Comparison of ENCODE assay signal across 8 cellular contexts in the genomic region with DNA sequence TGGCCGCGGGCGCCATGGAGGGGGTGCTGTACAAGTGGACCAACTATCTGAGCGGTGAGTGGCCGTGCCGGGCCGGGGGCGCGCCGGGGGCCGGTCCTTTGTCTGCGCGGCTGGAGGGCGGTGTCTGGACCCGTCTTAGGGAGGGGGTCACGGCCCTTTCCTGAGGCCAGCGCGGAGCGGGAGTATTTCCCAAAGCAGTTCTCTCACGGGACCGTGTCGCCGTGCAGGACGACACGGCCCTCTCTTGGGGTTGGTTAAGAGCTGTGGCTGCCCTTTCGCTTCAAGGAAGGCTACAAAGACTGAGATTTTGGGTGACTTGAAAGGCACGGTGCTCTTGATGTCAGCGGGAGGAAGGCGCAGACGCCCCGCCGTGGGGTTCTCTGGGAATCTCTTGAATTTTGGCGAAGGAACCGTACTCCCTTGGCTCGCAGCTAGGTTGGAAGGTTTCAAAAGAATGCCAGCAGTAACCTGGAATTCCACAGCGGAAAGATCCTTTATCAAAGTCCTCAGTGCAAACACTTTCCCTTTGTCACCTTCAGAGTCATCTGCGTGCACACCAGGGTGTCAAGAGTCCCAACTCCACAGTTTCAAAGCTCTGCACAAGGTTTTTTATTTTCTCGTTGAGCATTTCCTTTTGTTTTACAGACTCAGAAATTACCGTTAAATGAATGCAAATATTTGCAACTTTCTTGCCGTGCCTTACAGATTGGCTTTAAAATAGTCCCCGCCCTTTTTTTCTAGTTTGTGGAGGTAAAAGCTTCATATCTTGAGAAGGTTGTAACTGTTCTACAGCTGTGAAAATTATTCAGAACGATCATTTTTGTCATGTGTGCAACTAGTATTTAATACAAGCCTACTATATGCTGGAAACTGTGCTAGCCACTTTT. TPM values are rescaled to one million over a fixed set of nuclear protein-coding genes. Genes with fewer than 3 reads are reported as not detected.
A peak's percentile ranks its signal among the peaks of the same experiment; 100 is the strongest.
DNase-seq lines count a peak whose midpoint lies in the region; ATAC-seq and TF ChIP-seq lines count a peak whose summit lies in the region.

No MANE protein-coding gene starts in this region.

- BruUV-seq in PC-3 (replicated peaks; lab: Mats Ljungman, UMichigan): no TSS peak

- DNase-seq in CD1c-positive myeloid dendritic cell (ENCODE audit: extremely low spot score) (peak; percentile 53), PC-3 (peak; percentile 32), brain microvascular endothelial cell (peak; percentile 31), inferior parietal cortex (ENCODE audit: extremely low spot score) (peak; percentile 51), smooth muscle cell (lab: John Stamatoyannopoulos, UW; ENCODE audit: unreplicated experiment) (no peak), NCI-H2029 (lab: John Stamatoyannopoulos, UW) (no peak)

- H3K36me3 ChIP-seq in PC-3 (ENCODE audit: low read depth, low read length) (no peaks in the 10 kb centered on the region), brain microvascular endothelial cell (replicated peaks) (no peaks in the 10 kb centered on the region), smooth muscle cell (ENCODE audit: low read depth) (no peaks in the 10 kb centered on the region)

- H3K4me1 ChIP-seq in PC-3 (ENCODE audit: insufficient read depth, low read length) (peaks cover 37% of the 10 kb centered on the region), smooth muscle cell (ENCODE audit: low read depth) (peaks cover 32% of the 10 kb centered on the region)

- peak overlapping the region; percentile 94 for H3K4me2 ChIP-seq in PC-3 (ENCODE audit: low read length)
- peak overlapping the region; percentile 89 for H3K4me2 ChIP-seq in smooth muscle cell

- H2AFZ ChIP-seq in PC-3 (ENCODE audit: low read length): peak overlapping the region; percentile 87
- peak overlapping the region; percentile 83 for H2AFZ ChIP-seq in smooth muscle cell (ENCODE audit: low read depth)

- H3K4me3 ChIP-seq in PC-3 (ENCODE audit: low read length) (peak overlapping the region; percentile 84), brain microvascular endothelial cell (ENCODE audit: low read depth, low read length) (peak overlapping the region; percentile 66), smooth muscle cell (peak overlapping the region; percentile 85)

- H3K9me2 ChIP-seq in PC-3 (replicated peaks; ENCODE audit: low read length): no peaks in the 10 kb centered on the region

- H3K79me2 ChIP-seq in PC-3 (ENCODE audit: low read length) (peaks cover 70% of the 10 kb centered on the region), smooth muscle cell (ENCODE audit: low read depth) (peaks cover 73% of the 10 kb centered on the region)

- CTCF ChIA-PET in PC-3 (lab: Charles Lee): interaction anchor here (0.7 to 1.0 kb wide), 2 partner anchors 33 to 45 kb away, joined by 3 to 5 read pairs; no protein-coding TSS in a partner anchor

- H3K27ac ChIP-seq in PC-3 (ENCODE audit: low read length): no peak overlapping the region
- H3K27ac ChIP-seq in brain microvascular endothelial cell: no peak overlapping the region
- H3K27ac ChIP-seq in smooth muscle cell (ENCODE audit: low read depth): peak overlapping the region; percentile 85

- H4K20me1 ChIP-seq in PC-3 (ENCODE audit: low read length) (peaks cover 3% of the 10 kb centered on the region; the same call in 1 of the 2 replicates), smooth muscle cell (ENCODE audit: low read depth) (peaks cover 63% of the 10 kb centered on the region)

- intact Hi-C loops in PC-3 (cut with micrococcal nuclease): loop anchor here (1.0 to 5.0 kb wide), 3 partner anchors 33 to 143 kb away; no protein-coding TSS in a partner anchor

- WGBS in smooth muscle cell (ENCODE audit: low lambda C conversion rate): 2% methylated on average over 39 of the region's 42 CpGs

- H3K9me3 ChIP-seq in PC-3 (ENCODE audit: low read length) (no peaks in the 10 kb centered on the region), smooth muscle cell (replicated peaks; ENCODE audit: low read depth) (no peaks in the 10 kb centered on the region)

- POLR2A ChIA-PET in PC-3 (lab: Charles Lee; ENCODE audit: unreplicated experiment): interaction anchor here (0.5 kb wide), 1 partner anchor 9 kb away, joined by 3 read pairs; no protein-coding TSS in a partner anchor

- TF ChIP-seq CTCF in PC-3 (conservative IDR thresholded peaks at IDR 0.05; ENCODE audit: low read depth, low read length) (no peak), brain microvascular endothelial cell (IDR thresholded peaks at IDR 0.05; ENCODE audit: low read depth, low read length, missing control alignments) (peak; percentile 1), smooth muscle cell (IDR thresholded peaks at IDR 0.05; ENCODE audit: borderline replicate concordance, insufficient read depth, poor library complexity, severe bottlenecking) (no peak)

- peak overlapping the region; percentile 45 for H3K9ac ChIP-seq in PC-3 (ENCODE audit: low read length)
- peak overlapping the region; percentile 53 for H3K9ac ChIP-seq in smooth muscle cell (ENCODE audit: low read depth)

- in situ Hi-C loops in brain microvascular endothelial cell (cut with HindIII; ENCODE audit: low pct_ligation_motif_present, low sequenced_read_pairs): no loop called here

- no peaks in the 10 kb centered on the region for H3K27me3 ChIP-seq in PC-3 (ENCODE audit: low read length)
- H3K27me3 ChIP-seq in brain microvascular endothelial cell (replicated peaks): no peaks in the 10 kb centered on the region
- H3K27me3 ChIP-seq in smooth muscle cell (ENCODE audit: low read depth): no peaks in the 10 kb centered on the region

- ATAC-seq in GM18858 (IDR thresholded peaks at IDR 0.05; ENCODE audit: unreplicated experiment) (peak; percentile 4), HG03039 (IDR thresholded peaks at IDR 0.05; ENCODE audit: unreplicated experiment) (peak; percentile 13), PC-3 (peak; percentile 28)

- H3F3A ChIP-seq in PC-3 (ENCODE audit: low read length, unreplicated experiment) (no peaks in the 10 kb centered on the region), smooth muscle cell (ENCODE audit: low read depth) (no peaks in the 10 kb centered on the region)

RNA-seq across cellular contexts. Expression of a gene that starts 0.8 kb away (rescaled TPM):
- 8.4 and 10.4 TPM in 2 replicates for total RNA-seq in PC-3 (2014; rRNA removed)
- 20.4 and 24.7 TPM in 2 replicates for total RNA-seq in smooth muscle cell
- polyA plus RNA-seq in smooth muscle cell: 10.0 and 14.6 TPM in 2 replicates

RNA-seq across cellular contexts. Expression of a gene that starts 2.5 kb away (rescaled TPM):
- 9.0 and 10.1 TPM in 2 replicates for total RNA-seq in PC-3 (2014; rRNA removed)
- 111 and 153 TPM in 2 replicates for total RNA-seq in smooth muscle cell
- polyA plus RNA-seq in smooth muscle cell: 74.2 and 90.1 TPM in 2 replicates

RNA-seq across cellular contexts. Expression of a gene that starts 39.4 kb away (rescaled TPM):
- 33.9 and 37.9 TPM in 2 replicates for total RNA-seq in PC-3 (2014; rRNA removed)
- 84.9 and 93.0 TPM in 2 replicates for total RNA-seq in smooth muscle cell
- polyA plus RNA-seq in smooth muscle cell: 58.7 and 67.5 TPM in 2 replicates

Comparison
In these comparisons a context has a peak if more than half of its experiments do, and no peak if none do; other contexts are left out.
1. DNase-seq: peak in CD1c-positive myeloid dendritic cell (single experiment), PC-3 (single experiment), brain microvascular endothelial cell (single experiment) and inferior parietal cortex (single experiment); none in smooth muscle cell (single experiment) and NCI-H2029 (single experiment).
2. RNA of a gene that starts 2.5 kb away (total RNA-seq): 111 to 153 TPM in smooth muscle cell; 9.0 to 10.1 TPM in PC-3; every median in the first group is over 10 times any median in the second.
3. Peak in every context shown above with its lines, with median percentiles within 50 percentile points of each other: ATAC-seq and H3K4me3 ChIP-seq.